36 cellular contexts compared by ENCODE assay signal in genomic region chr10:24433705-24434104, GRCh38.
"Had no signal": no experiment of that assay in that cellular context is flagged by ENCODE, and none has a peak within 500 bp of the region (broad histone marks: within the 10 kb centered on the region; RNA-seq: fewer than 3 reads in every experiment).

No MANE protein-coding gene starts in this region.

- ATAC-seq: activated CD4-positive, alpha-beta T cell treated with anti-CD3 and anti-CD28 coated beads for 36 hours; activated CD4-positive, CD25-positive, alpha-beta regulatory T cell treated with anti-CD3 and anti-CD28 coated beads, Interleukin-2, amount 50 U/mL, for 24 hours; activated CD8-positive, alpha-beta T cell treated with anti-CD3 and anti-CD28 coated beads, Interleukin-2, amount 10 ng/mL, durations not matched to agents 7 days and 5 days; activated naive CD4-positive, alpha-beta T cell treated with anti-CD3 and anti-CD28 coated beads, Interleukin-2, amount 50 U/mL, for 72 hours; activated T-cell treated with anti-CD3 and anti-CD28 coated beads, Interleukin-2, amount 50 U/mL, for 4 hours; activated T-cell treated with anti-CD3 and anti-CD28 coated beads, Interleukin-2, amount 50 U/mL, for 72 hours; activated T-helper 17 cell treated with anti-CD3 and anti-CD28 coated beads, Interleukin-2, amount 50 U/mL, for 72 hours; body of pancreas had no signal

- H3K4me1 Mint-ChIP-seq: activated CD4-positive, alpha-beta memory T cell treated with anti-CD3 and anti-CD28 coated beads, Interleukin-2, amount 10 ng/mL, durations not matched to agents 7 days and 5 days; activated CD4-positive, alpha-beta T cell treated with anti-CD3 and anti-CD28 coated beads for 36 hours; activated CD4-positive, alpha-beta T cell treated with anti-CD3 and anti-CD28 coated beads, Interleukin-2, amount 10 ng/mL, durations not matched to agents 7 days and 5 days; activated naive CD8-positive, alpha-beta T cell treated with anti-CD3 and anti-CD28 coated beads for 36 hours; activated T-helper 17 cell treated with anti-CD3 and anti-CD28 coated beads, Interleukin-2, amount 50 U/mL, for 72 hours had no signal

- H3K27me3 ChIP-seq: adrenal gland, body of pancreas, brain microvascular endothelial cell, breast epithelium had no signal

- H3K4me1 ChIP-seq: breast epithelium had no signal

- H3K9me3 Mint-ChIP-seq: activated CD4-positive, alpha-beta memory T cell treated with anti-CD3 and anti-CD28 coated beads, Interleukin-2, amount 10 ng/mL, durations not matched to agents 7 days and 5 days; activated naive CD4-positive, alpha-beta T cell treated with anti-CD3 and anti-CD28 coated beads for 36 hours; activated naive CD8-positive, alpha-beta T cell treated with anti-CD3 and anti-CD28 coated beads for 36 hours; activated T-helper 17 cell treated with anti-CD3 and anti-CD28 coated beads, Interleukin-2, amount 50 U/mL, for 72 hours; T-helper 1 cell treated with Interleukin-12 subunit alpha and Interleukin-12 subunit beta and Interleukin-4 antibody, amounts not matched to agents 30 μg/mL and 1 μg/mL, for 36 hours; T-helper 2 cell treated with Interferon-gamma antibody and Interleukin-4, amounts not matched to agents 5 μg/mL and 100 μg/mL, for 36 hours had no signal

- H3K27ac Mint-ChIP-seq: activated CD4-positive, alpha-beta memory T cell treated with anti-CD3 and anti-CD28 coated beads, Interleukin-2, amount 10 ng/mL, durations not matched to agents 7 days and 5 days; activated CD4-positive, alpha-beta T cell treated with anti-CD3 and anti-CD28 coated beads for 36 hours; activated CD4-positive, alpha-beta T cell treated with anti-CD3 and anti-CD28 coated beads, Interleukin-2, amount 10 ng/mL, durations not matched to agents 7 days and 5 days; activated CD8-positive, alpha-beta T cell treated with anti-CD3 and anti-CD28 coated beads, Interleukin-2, amount 10 ng/mL, durations not matched to agents 7 days and 5 days; activated naive CD4-positive, alpha-beta T cell treated with anti-CD3 and anti-CD28 coated beads for 36 hours; activated naive CD4-positive, alpha-beta T cell treated with anti-CD3 and anti-CD28 coated beads, Interleukin-2, amount 50 U/mL, for 72 hours; activated naive CD8-positive, alpha-beta T cell treated with anti-CD3 and anti-CD28 coated beads for 36 hours; activated T-cell treated with anti-CD3 and anti-CD28 coated beads, Interleukin-2, amount 50 U/mL, for 72 hours; activated T-helper 1 cell treated with anti-CD3 and anti-CD28 coated beads, Interleukin-12 subunit alpha, Interleukin-12 subunit beta, Interleukin-2, Interleukin-4 antibody, amounts not matched to agents 30 ng/mL and 10 ng/mL and 1 ng/mL, durations not matched to agents 14 hours and 24 hours and 36 hours; activated T-helper 17 cell treated with anti-CD3 and anti-CD28 coated beads, Interleukin-2, amount 50 U/mL, for 72 hours; T-helper 1 cell treated with Interleukin-12 subunit alpha and Interleukin-12 subunit beta and Interleukin-4 antibody, amounts not matched to agents 30 μg/mL and 1 μg/mL, for 36 hours; T-helper 2 cell treated with Interferon-gamma antibody and Interleukin-4, amounts not matched to agents 5 μg/mL and 100 μg/mL, for 36 hours had no signal

- H3K4me3 Mint-ChIP-seq: activated CD4-positive, alpha-beta memory T cell treated with anti-CD3 and anti-CD28 coated beads, Interleukin-2, amount 10 ng/mL, durations not matched to agents 7 days and 5 days; activated CD4-positive, alpha-beta T cell treated with anti-CD3 and anti-CD28 coated beads for 36 hours; activated CD4-positive, alpha-beta T cell treated with anti-CD3 and anti-CD28 coated beads, Interleukin-2, amount 10 ng/mL, durations not matched to agents 7 days and 5 days; activated CD8-positive, alpha-beta T cell treated with anti-CD3 and anti-CD28 coated beads, Interleukin-2, amount 10 ng/mL, durations not matched to agents 7 days and 5 days; activated naive CD4-positive, alpha-beta T cell treated with anti-CD3 and anti-CD28 coated beads for 36 hours; activated naive CD8-positive, alpha-beta T cell treated with anti-CD3 and anti-CD28 coated beads for 36 hours; activated T-cell treated with anti-CD3 and anti-CD28 coated beads, Interleukin-2, amount 50 U/mL, for 4 hours; activated T-cell treated with anti-CD3 and anti-CD28 coated beads, Interleukin-2, amount 50 U/mL, for 72 hours; activated T-helper 1 cell treated with anti-CD3 and anti-CD28 coated beads, Interleukin-12 subunit alpha, Interleukin-12 subunit beta, Interleukin-2, Interleukin-4 antibody, amounts not matched to agents 30 ng/mL and 10 ng/mL and 1 ng/mL, durations not matched to agents 14 hours and 24 hours and 36 hours; activated T-helper 17 cell treated with anti-CD3 and anti-CD28 coated beads, Interleukin-2, amount 50 U/mL, for 72 hours; T-helper 1 cell treated with Interleukin-12 subunit alpha and Interleukin-12 subunit beta and Interleukin-4 antibody, amounts not matched to agents 30 μg/mL and 1 μg/mL, for 36 hours; T-helper 2 cell treated with Interferon-gamma antibody and Interleukin-4, amounts not matched to agents 5 μg/mL and 100 μg/mL, for 36 hours had no signal

- H3K27ac ChIP-seq: adrenal gland, body of pancreas, breast epithelium, VCaP had no signal

- H3K36me3 Mint-ChIP-seq: activated naive CD8-positive, alpha-beta T cell treated with anti-CD3 and anti-CD28 coated beads for 36 hours had no signal

- H3K36me3 ChIP-seq: brain microvascular endothelial cell, breast epithelium had no signal

- DNase-seq: activated CD4-positive, alpha-beta memory T cell treated with anti-CD3 and anti-CD28 coated beads, Interleukin-2, amount 10 ng/mL, durations not matched to agents 7 days and 5 days; activated CD4-positive, alpha-beta T cell treated with anti-CD3 and anti-CD28 coated beads for 1 hour; activated CD4-positive, alpha-beta T cell treated with anti-CD3 and anti-CD28 coated beads for 36 hours; activated CD4-positive, alpha-beta T cell treated with anti-CD3 and anti-CD28 coated beads for 48 hours; activated CD4-positive, alpha-beta T cell treated with anti-CD3 and anti-CD28 coated beads, Interleukin-2, amount 10 ng/mL, durations not matched to agents 7 days and 5 days; activated CD4-positive, alpha-beta T cell treated with anti-CD3 and anti-CD28 coated beads, Interleukin-2, amount 50 U/mL, for 48 hours; activated CD4-positive, CD25-positive, alpha-beta regulatory T cell; activated CD8-positive, alpha-beta memory T cell treated with anti-CD3 and anti-CD28 coated beads, Interleukin-2, amount 50 U/mL, for 4 hours; activated CD8-positive, alpha-beta T cell treated with anti-CD3 and anti-CD28 coated beads, Interleukin-2, amount 10 ng/mL, durations not matched to agents 7 days and 5 days; activated effector memory CD4-positive, alpha-beta T cell treated with anti-CD3 and anti-CD28 coated beads, Interleukin-2, amount 50 U/mL, for 16 hours; activated gamma-delta T cell treated with Interleukin-2 at 50 U/mL for 16 hours; activated naive CD4-positive, alpha-beta T cell; activated naive CD4-positive, alpha-beta T cell treated with anti-CD3 and anti-CD28 coated beads for 36 hours; activated naive CD4-positive, alpha-beta T cell treated with anti-CD3 and anti-CD28 coated beads, Interleukin-2, amount 50 U/mL, for 16 hours; activated naive CD8-positive, alpha-beta T cell treated with anti-CD3 and anti-CD28 coated beads for 36 hours; activated T-cell treated with anti-CD3 and anti-CD28 coated beads for 4 hours; activated T-cell treated with anti-CD3 and anti-CD28 coated beads, Interleukin-2, amount 50 U/mL, for 1 hour; activated T-cell treated with anti-CD3 and anti-CD28 coated beads, Interleukin-2, amount 50 U/mL, for 4 hours; activated T-cell treated with anti-CD3 and anti-CD28 coated beads, Interleukin-2, amount 50 U/mL, for 72 hours; adrenal gland; amniotic stem cell; aorta; body of pancreas; brain microvascular endothelial cell; central memory CD4-positive, alpha-beta T cell; T-helper 1 cell; T-helper 2 cell; T-helper 9 cell had no signal

- H3K9me3 ChIP-seq: adrenal gland, body of pancreas, breast epithelium had no signal

- H3K4me3 ChIP-seq: adrenal gland, body of pancreas, breast epithelium had no signal
